Comparison of ENCODE assay signal across 23 cellular contexts in the genomic region with DNA sequence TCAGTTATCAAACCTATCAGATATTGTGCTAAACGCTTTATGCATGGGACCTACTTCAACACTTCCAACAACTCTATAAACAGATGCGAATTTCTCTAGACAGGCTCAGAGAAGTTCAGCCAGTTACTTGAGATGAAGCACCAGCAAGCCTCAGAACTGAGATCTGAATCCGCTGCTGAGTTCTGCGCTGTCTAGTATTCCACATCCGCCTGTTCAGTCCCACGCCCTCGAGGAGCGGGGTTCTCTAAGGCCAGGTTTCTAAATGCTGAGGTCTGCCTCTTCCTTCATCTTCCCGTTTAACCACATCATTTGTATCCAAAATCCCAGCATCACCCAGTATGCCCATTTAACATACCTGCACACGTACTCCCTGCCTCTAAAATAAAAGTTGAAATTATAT.
"Had no signal": no experiment of that assay in that cellular context is flagged by ENCODE, and none has a peak within 500 bp of the region (broad histone marks: within the 10 kb centered on the region; RNA-seq: fewer than 3 reads in every experiment).

No MANE protein-coding gene starts in this region.

- DNase-seq: activated CD4-positive, alpha-beta T cell treated with anti-CD3 and anti-CD28 coated beads for 48 hours; activated CD4-positive, alpha-beta T cell treated with anti-CD3 and anti-CD28 coated beads, Interleukin-2, amount 50 U/mL, for 4 hours; activated effector memory CD4-positive, alpha-beta T cell treated with Interleukin-2 at 50 U/mL for 16 hours; activated naive CD4-positive, alpha-beta T cell; activated T-cell treated with anti-CD3 and anti-CD28 coated beads, Interleukin-2, amount 50 U/mL, for 24 hours; KG1; NCI-H1048; NCI-H146; NCI-H187 treated with DMSO at 0.1 percent for 48 hours; NCI-H2081 treated with DMSO at 0.1 percent for 48 hours; NCI-H446; NCI-H524; PC-3; SHP77; SW 1271 had no signal

- H3K36me3 Mint-ChIP-seq: activated naive CD4-positive, alpha-beta T cell treated with anti-CD3 and anti-CD28 coated beads, Interleukin-2, amount 50 U/mL, for 24 hours had no signal

- H3K27me3 ChIP-seq: breast epithelium, SJSA1 had no signal

- H3K27ac Mint-ChIP-seq: activated naive CD4-positive, alpha-beta T cell treated with anti-CD3 and anti-CD28 coated beads, Interleukin-2, amount 50 U/mL, for 24 hours; activated T-cell treated with anti-CD3 and anti-CD28 coated beads, Interleukin-2, amount 50 U/mL, for 24 hours; activated T-helper 1 cell treated with anti-CD3 and anti-CD28 coated beads, Interleukin-12 subunit alpha, Interleukin-12 subunit beta, Interleukin-2, Interleukin-4 antibody, amounts not matched to agents 30 ng/mL and 10 ng/mL and 1 ng/mL, durations not matched to agents 14 hours and 24 hours and 36 hours; T-helper 1 cell treated with Interleukin-12 subunit alpha and Interleukin-12 subunit beta and Interleukin-4 antibody, amounts not matched to agents 30 μg/mL and 1 μg/mL, for 36 hours had no signal

- H3K9me3 Mint-ChIP-seq: activated T-cell treated with anti-CD3 and anti-CD28 coated beads, Interleukin-2, amount 50 U/mL, for 24 hours; activated T-helper 1 cell treated with anti-CD3 and anti-CD28 coated beads, Interleukin-12 subunit alpha, Interleukin-12 subunit beta, Interleukin-2, Interleukin-4 antibody, amounts not matched to agents 30 ng/mL and 10 ng/mL and 1 ng/mL, durations not matched to agents 14 hours and 24 hours and 36 hours; central memory CD8-positive, alpha-beta T cell; T-helper 1 cell treated with Interleukin-12 subunit alpha and Interleukin-12 subunit beta and Interleukin-4 antibody, amounts not matched to agents 30 μg/mL and 1 μg/mL, for 36 hours had no signal

- H3K36me3 ChIP-seq: breast epithelium, SJSA1 had no signal

- ATAC-seq: activated CD4-positive, CD25-positive, alpha-beta regulatory T cell treated with anti-CD3 and anti-CD28 coated beads, Interleukin-2, amount 50 U/mL, for 24 hours; PC-3; SK-N-SH treated with all-trans-retinoic acid at 6 μM for 48 hours had no signal

- H3K27ac ChIP-seq: breast epithelium, SJSA1 had no signal

- H3K4me3 ChIP-seq: breast epithelium, SJSA1 had no signal

- H3K4me3 Mint-ChIP-seq: activated naive CD4-positive, alpha-beta T cell treated with anti-CD3 and anti-CD28 coated beads, Interleukin-2, amount 50 U/mL, for 24 hours; activated T-cell treated with anti-CD3 and anti-CD28 coated beads, Interleukin-2, amount 50 U/mL, for 24 hours; activated T-helper 1 cell treated with anti-CD3 and anti-CD28 coated beads, Interleukin-12 subunit alpha, Interleukin-12 subunit beta, Interleukin-2, Interleukin-4 antibody, amounts not matched to agents 30 ng/mL and 10 ng/mL and 1 ng/mL, durations not matched to agents 14 hours and 24 hours and 36 hours; central memory CD8-positive, alpha-beta T cell; T-helper 1 cell treated with Interleukin-12 subunit alpha and Interleukin-12 subunit beta and Interleukin-4 antibody, amounts not matched to agents 30 μg/mL and 1 μg/mL, for 36 hours had no signal

- H3K4me1 ChIP-seq: breast epithelium had no signal

- H3K9me3 ChIP-seq: breast epithelium, SJSA1 had no signal
